In the genomic region with DNA sequence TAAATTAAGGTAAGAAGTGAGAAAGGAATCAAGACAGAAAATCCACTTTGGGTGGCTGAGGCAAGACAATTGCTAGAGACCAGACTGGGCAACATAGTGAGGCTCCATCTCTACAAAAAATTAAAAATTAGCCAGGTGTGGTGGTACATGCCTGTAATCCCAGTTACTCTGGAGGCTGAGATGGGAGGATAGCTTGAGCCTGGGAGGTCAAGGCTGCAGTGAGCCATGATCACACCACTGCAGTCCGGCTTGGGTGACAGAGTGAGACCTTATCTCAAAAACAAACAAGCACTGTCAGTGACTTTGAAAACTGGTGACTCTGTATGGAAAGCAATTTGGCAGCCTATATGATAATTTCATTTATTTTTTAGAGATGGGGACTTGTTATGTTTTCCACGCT, we compare ENCODE assay signal across 1 cellular context.
TF ChIP-seq lines count a peak whose summit lies in the region.

No MANE protein-coding gene starts in this region.

TF ChIP-seq in HepG2, 621 proteins besides CTCF, POLR2A, EP300 and RAD21 (continued from another document):
- TF ChIP-seq, protein P1, sequence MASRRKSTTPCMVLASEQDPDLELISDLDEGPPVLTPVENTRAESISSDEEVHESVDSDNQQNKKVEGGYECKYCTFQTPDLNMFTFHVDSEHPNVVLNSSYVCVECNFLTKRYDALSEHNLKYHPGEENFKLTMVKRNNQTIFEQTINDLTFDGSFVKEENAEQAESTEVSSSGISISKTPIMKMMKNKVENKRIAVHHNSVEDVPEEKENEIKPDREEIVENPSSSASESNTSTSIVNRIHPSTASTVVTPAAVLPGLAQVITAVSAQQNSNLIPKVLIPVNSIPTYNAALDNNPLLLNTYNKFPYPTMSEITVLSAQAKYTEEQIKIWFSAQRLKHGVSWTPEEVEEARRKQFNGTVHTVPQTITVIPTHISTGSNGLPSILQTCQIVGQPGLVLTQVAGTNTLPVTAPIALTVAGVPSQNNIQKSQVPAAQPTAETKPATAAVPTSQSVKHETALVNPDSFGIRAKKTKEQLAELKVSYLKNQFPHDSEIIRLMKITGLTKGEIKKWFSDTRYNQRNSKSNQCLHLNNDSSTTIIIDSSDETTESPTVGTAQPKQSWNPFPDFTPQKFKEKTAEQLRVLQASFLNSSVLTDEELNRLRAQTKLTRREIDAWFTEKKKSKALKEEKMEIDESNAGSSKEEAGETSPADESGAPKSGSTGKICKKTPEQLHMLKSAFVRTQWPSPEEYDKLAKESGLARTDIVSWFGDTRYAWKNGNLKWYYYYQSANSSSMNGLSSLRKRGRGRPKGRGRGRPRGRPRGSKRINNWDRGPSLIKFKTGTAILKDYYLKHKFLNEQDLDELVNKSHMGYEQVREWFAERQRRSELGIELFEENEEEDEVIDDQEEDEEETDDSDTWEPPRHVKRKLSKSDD (CRISPR knock-in tag; IDR thresholded peaks at IDR 0.05; ENCODE audit: low read depth): no peak
- TF ChIP-seq KLF12 (CRISPR knock-in tag; IDR thresholded peaks at IDR 0.05; ENCODE audit: borderline replicate concordance) (no peak), HDAC1 (CRISPR knock-in tag; IDR thresholded peaks at IDR 0.05) (no peak), ZSCAN29 (CRISPR knock-in tag; conservative IDR thresholded peaks at IDR 0.05) (no peak), ZNF761 (CRISPR knock-in tag; conservative IDR thresholded peaks at IDR 0.05) (no peak), ZNF383 (CRISPR knock-in tag; IDR thresholded peaks at IDR 0.05; ENCODE audit: borderline replicate concordance) (no peak), ZNF292 (CRISPR knock-in tag; IDR thresholded peaks at IDR 0.05; ENCODE audit: borderline replicate concordance, low read depth) (peak; percentile 39; the same call in 1 of the 2 replicates), RARA (CRISPR knock-in tag; IDR thresholded peaks at IDR 0.05) (peak; percentile 75), CBX1 (IDR thresholded peaks at IDR 0.05; ENCODE audit: low read depth) (no peak), FOXP1 (IDR thresholded peaks at IDR 0.05) (no peak), FOXP1 (CRISPR knock-in tag; IDR thresholded peaks at IDR 0.05) (no peak), SOX6 (IDR thresholded peaks at IDR 0.05) (no peak), SOX6 (CRISPR knock-in tag; IDR thresholded peaks at IDR 0.05) (no peak), TSC22D2 (CRISPR knock-in tag; IDR thresholded peaks at IDR 0.05; ENCODE audit: borderline replicate concordance) (no peak), WIZ (CRISPR knock-in tag; IDR thresholded peaks at IDR 0.05) (no peak), ZNF335 (CRISPR knock-in tag; IDR thresholded peaks at IDR 0.05) (no peak), PAWR (CRISPR knock-in tag; IDR thresholded peaks at IDR 0.05; ENCODE audit: borderline replicate concordance) (no peak), GATAD1 (CRISPR knock-in tag; IDR thresholded peaks at IDR 0.05) (no peak), REL (CRISPR knock-in tag; conservative IDR thresholded peaks at IDR 0.05) (no peak), RBM39 (IDR thresholded peaks at IDR 0.05; ENCODE audit: low read depth, low read length, poor library complexity, severe bottlenecking) (no peak), ZNF883 (CRISPR knock-in tag; IDR thresholded peaks at IDR 0.05; ENCODE audit: not compliant biosample characterization) (no peak)
- TF ChIP-seq, protein P2, sequence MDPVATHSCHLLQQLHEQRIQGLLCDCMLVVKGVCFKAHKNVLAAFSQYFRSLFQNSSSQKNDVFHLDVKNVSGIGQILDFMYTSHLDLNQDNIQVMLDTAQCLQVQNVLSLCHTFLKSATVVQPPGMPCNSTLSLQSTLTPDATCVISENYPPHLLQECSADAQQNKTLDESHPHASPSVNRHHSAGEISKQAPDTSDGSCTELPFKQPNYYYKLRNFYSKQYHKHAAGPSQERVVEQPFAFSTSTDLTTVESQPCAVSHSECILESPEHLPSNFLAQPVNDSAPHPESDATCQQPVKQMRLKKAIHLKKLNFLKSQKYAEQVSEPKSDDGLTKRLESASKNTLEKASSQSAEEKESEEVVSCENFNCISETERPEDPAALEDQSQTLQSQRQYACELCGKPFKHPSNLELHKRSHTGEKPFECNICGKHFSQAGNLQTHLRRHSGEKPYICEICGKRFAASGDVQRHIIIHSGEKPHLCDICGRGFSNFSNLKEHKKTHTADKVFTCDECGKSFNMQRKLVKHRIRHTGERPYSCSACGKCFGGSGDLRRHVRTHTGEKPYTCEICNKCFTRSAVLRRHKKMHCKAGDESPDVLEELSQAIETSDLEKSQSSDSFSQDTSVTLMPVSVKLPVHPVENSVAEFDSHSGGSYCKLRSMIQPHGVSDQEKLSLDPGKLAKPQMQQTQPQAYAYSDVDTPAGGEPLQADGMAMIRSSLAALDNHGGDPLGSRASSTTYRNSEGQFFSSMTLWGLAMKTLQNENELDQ (CRISPR knock-in tag; IDR thresholded peaks at IDR 0.05; ENCODE audit: borderline replicate concordance): no peak
- TF ChIP-seq, protein P3, sequence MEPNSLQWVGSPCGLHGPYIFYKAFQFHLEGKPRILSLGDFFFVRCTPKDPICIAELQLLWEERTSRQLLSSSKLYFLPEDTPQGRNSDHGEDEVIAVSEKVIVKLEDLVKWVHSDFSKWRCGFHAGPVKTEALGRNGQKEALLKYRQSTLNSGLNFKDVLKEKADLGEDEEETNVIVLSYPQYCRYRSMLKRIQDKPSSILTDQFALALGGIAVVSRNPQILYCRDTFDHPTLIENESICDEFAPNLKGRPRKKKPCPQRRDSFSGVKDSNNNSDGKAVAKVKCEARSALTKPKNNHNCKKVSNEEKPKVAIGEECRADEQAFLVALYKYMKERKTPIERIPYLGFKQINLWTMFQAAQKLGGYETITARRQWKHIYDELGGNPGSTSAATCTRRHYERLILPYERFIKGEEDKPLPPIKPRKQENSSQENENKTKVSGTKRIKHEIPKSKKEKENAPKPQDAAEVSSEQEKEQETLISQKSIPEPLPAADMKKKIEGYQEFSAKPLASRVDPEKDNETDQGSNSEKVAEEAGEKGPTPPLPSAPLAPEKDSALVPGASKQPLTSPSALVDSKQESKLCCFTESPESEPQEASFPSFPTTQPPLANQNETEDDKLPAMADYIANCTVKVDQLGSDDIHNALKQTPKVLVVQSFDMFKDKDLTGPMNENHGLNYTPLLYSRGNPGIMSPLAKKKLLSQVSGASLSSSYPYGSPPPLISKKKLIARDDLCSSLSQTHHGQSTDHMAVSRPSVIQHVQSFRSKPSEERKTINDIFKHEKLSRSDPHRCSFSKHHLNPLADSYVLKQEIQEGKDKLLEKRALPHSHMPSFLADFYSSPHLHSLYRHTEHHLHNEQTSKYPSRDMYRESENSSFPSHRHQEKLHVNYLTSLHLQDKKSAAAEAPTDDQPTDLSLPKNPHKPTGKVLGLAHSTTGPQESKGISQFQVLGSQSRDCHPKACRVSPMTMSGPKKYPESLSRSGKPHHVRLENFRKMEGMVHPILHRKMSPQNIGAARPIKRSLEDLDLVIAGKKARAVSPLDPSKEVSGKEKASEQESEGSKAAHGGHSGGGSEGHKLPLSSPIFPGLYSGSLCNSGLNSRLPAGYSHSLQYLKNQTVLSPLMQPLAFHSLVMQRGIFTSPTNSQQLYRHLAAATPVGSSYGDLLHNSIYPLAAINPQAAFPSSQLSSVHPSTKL (CRISPR knock-in tag; IDR thresholded peaks at IDR 0.05): peak; percentile 71
- TF ChIP-seq, protein P4, sequence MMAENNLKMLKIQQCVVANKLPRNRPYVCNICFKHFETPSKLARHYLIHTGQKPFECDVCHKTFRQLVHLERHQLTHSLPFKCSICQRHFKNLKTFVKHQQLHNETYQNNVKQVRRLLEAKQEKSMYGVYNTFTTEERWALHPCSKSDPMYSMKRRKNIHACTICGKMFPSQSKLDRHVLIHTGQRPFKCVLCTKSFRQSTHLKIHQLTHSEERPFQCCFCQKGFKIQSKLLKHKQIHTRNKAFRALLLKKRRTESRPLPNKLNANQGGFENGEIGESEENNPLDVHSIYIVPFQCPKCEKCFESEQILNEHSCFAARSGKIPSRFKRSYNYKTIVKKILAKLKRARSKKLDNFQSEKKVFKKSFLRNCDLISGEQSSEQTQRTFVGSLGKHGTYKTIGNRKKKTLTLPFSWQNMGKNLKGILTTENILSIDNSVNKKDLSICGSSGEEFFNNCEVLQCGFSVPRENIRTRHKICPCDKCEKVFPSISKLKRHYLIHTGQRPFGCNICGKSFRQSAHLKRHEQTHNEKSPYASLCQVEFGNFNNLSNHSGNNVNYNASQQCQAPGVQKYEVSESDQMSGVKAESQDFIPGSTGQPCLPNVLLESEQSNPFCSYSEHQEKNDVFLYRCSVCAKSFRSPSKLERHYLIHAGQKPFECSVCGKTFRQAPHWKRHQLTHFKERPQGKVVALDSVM (CRISPR knock-in tag; IDR thresholded peaks at IDR 0.05): peak; percentile 100
- TF ChIP-seq, protein P5, sequence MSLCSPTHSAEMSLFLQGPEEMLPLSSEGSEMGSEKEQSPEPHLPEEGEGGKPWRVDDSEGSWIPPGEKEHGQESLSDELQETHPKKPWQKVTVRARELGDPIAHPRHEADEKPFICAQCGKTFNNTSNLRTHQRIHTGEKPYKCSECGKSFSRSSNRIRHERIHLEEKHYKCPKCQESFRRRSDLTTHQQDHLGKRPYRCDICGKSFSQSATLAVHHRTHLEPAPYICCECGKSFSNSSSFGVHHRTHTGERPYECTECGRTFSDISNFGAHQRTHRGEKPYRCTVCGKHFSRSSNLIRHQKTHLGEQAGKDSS (CRISPR knock-in tag; IDR thresholded peaks at IDR 0.05; ENCODE audit: borderline replicate concordance, low read depth): no peak
- TF ChIP-seq, protein P6, sequence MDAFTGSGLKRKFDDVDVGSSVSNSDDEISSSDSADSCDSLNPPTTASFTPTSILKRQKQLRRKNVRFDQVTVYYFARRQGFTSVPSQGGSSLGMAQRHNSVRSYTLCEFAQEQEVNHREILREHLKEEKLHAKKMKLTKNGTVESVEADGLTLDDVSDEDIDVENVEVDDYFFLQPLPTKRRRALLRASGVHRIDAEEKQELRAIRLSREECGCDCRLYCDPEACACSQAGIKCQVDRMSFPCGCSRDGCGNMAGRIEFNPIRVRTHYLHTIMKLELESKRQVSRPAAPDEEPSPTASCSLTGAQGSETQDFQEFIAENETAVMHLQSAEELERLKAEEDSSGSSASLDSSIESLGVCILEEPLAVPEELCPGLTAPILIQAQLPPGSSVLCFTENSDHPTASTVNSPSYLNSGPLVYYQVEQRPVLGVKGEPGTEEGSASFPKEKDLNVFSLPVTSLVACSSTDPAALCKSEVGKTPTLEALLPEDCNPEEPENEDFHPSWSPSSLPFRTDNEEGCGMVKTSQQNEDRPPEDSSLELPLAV (CRISPR knock-in tag; conservative IDR thresholded peaks at IDR 0.05; ENCODE audit: low read depth): no peak
